ENCODE assay signal across 9 cellular contexts in the genomic region with DNA sequence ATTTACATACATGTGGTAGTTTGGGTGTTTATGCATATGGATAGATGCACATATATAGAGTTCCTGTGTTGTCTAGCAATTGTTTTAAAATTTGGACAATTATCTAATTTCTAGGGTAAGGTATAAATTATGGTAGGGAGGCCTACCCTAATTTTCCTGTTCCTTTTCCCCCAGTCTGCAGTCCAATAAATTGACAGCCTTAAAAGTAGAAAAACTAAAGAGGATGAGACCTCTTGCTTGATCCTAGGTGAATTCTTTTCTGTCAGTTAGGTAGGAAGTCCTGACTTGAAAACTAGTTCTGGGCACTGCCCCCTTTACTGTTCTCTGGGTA. TPM values are rescaled to one million over a fixed set of nuclear protein-coding genes. Genes with fewer than 3 reads are reported as not detected.
DNase-seq lines count a peak whose midpoint lies in the region; ATAC-seq and TF ChIP-seq lines count a peak whose summit lies in the region.
"Had no signal": no experiment of that assay in that cellular context is flagged by ENCODE, and none has a peak within 500 bp of the region (broad histone marks: within the 10 kb centered on the region; RNA-seq: fewer than 3 reads in every experiment).

No MANE protein-coding gene starts in this region.

- H3K9ac ChIP-seq in parathyroid adenoma, result no peak overlapping the region

- POLR2A ChIA-PET in CD4-positive, alpha-beta memory T cell (lab: Charles Lee; ENCODE audit: partially characterized antibody), result interaction anchor here (0.6 to 33.8 kb wide), 29 partner anchors 4 to 985 kb away, joined by 3 to 1446 read pairs (median 7); a partner anchor contains a TSS

- H3K9me3 ChIP-seq in CD4-positive, alpha-beta memory T cell (ENCODE audit: control insufficient read depth in 1 of 2, low read length in 2 of 2), result no peaks in the 10 kb centered on the region
- no peaks in the 10 kb centered on the region for H3K9me3 ChIP-seq in parathyroid adenoma (ENCODE audit: control insufficient read depth, low read length)

- H3K79me2 ChIP-seq in parathyroid adenoma, result peaks cover 19% of the 10 kb centered on the region

- no peak for DNase-seq in CD4-positive, alpha-beta memory T cell
- DNase-seq in NCI-H69 (lab: John Stamatoyannopoulos, UW) (peak; percentile 42), NCI-H2081 treated with DMSO at 0.1 percent for 48 hours (lab: John Stamatoyannopoulos, UW) (no peak), DMS53 treated with DMSO at 0.1 percent for 48 hours (lab: John Stamatoyannopoulos, UW; ENCODE audit: unreplicated experiment) (no peak)
- DNase-seq in effector memory CD8-positive, alpha-beta T cell, result no peak

- H3K4me3 ChIP-seq in CD4-positive, alpha-beta memory T cell (ENCODE audit: low read length in 2 of 2), result peak overlapping the region; percentile 87 to 94
- peak overlapping the region; percentile 44 for H3K4me3 ChIP-seq in parathyroid adenoma (ENCODE audit: low read depth, low read length)

- H3K9me3 Mint-ChIP-seq in CD4-positive, alpha-beta memory T cell, result peaks cover 0 to 5% (median 0%) of the 10 kb centered on the region in 8 donors
- H3K9me3 Mint-ChIP-seq in effector memory CD8-positive, alpha-beta T cell, result no peaks in the 10 kb centered on the region

- H3K4me1 Mint-ChIP-seq in CD4-positive, alpha-beta memory T cell, result peaks cover 37 to 61% (median 48%) of the 10 kb centered on the region in 4 donors
- H3K4me1 Mint-ChIP-seq in effector memory CD8-positive, alpha-beta T cell (ENCODE audit: low read depth in 2 of 2), result peaks cover 42 to 57% of the 10 kb centered on the region in 2 donors

- peaks cover 42% of the 10 kb centered on the region for H3K4me1 ChIP-seq in CD4-positive, alpha-beta memory T cell (ENCODE audit: insufficient read depth, low read length)
- H3K4me1 ChIP-seq in parathyroid adenoma, result peaks cover 27% of the 10 kb centered on the region

- peak overlapping the region; percentile 90 for H2AFZ ChIP-seq in parathyroid adenoma

- ATAC-seq in effector memory CD8-positive, alpha-beta T cell (replicated peaks), result no peak
- no peak for ATAC-seq in HG02938 (IDR thresholded peaks at IDR 0.05; ENCODE audit: unreplicated experiment)
- no peak for ATAC-seq in GM21381 (IDR thresholded peaks at IDR 0.05; ENCODE audit: unreplicated experiment)

- peak overlapping the region; percentile 58 for H3K4me2 ChIP-seq in parathyroid adenoma (ENCODE audit: low read length)

- H3K27me3 Mint-ChIP-seq in CD4-positive, alpha-beta memory T cell, result no peaks in the 10 kb centered on the region
- H3K27me3 Mint-ChIP-seq in effector memory CD8-positive, alpha-beta T cell, result no peaks in the 10 kb centered on the region

- peaks cover 22% of the 10 kb centered on the region for H3K36me3 ChIP-seq in CD4-positive, alpha-beta memory T cell (ENCODE audit: insufficient read depth, low read length)
- H3K36me3 ChIP-seq in parathyroid adenoma (ENCODE audit: control insufficient read depth, insufficient read depth, low read length), result no peaks in the 10 kb centered on the region

- H3K4me3 Mint-ChIP-seq in CD4-positive, alpha-beta memory T cell, result peak overlapping the region; percentile 92 to 96 (median 94)
- peak overlapping the region; percentile 99 for H3K4me3 Mint-ChIP-seq in effector memory CD8-positive, alpha-beta T cell

- peak overlapping the region; percentile 96 to 99 (median 98) for H3K27ac Mint-ChIP-seq in CD4-positive, alpha-beta memory T cell
- H3K27ac Mint-ChIP-seq in effector memory CD8-positive, alpha-beta T cell, result peak overlapping the region; percentile 100

- CTCF ChIA-PET in CD4-positive, alpha-beta memory T cell (lab: Charles Lee; ENCODE audit: partially characterized antibody), result interaction anchor here (0.9 to 5.3 kb wide), 7 partner anchors 10 to 239 kb away, joined by 3 to 87 read pairs (median 6); no protein-coding TSS in a partner anchor

- intact Hi-C loops in CD4-positive, alpha-beta memory T cell (cut with micrococcal nuclease), result loop anchor here (2.0 kb wide), 1 partner anchor 102 kb away; no protein-coding TSS in a partner anchor

- TF ChIP-seq CTCF in parathyroid adenoma (IDR thresholded peaks at IDR 0.05), result no peak

- H3K36me3 Mint-ChIP-seq in CD4-positive, alpha-beta memory T cell, result peaks cover 29 to 43% of the 10 kb centered on the region in 2 donors
- H3K36me3 Mint-ChIP-seq in effector memory CD8-positive, alpha-beta T cell (ENCODE audit: insufficient read depth), result peaks cover 61% of the 10 kb centered on the region

- H3K27me3 ChIP-seq in CD4-positive, alpha-beta memory T cell (ENCODE audit: insufficient read depth, low read length), result no peaks in the 10 kb centered on the region
- H3K27me3 ChIP-seq in parathyroid adenoma (ENCODE audit: control insufficient read depth, insufficient read depth, low read length), result no peaks in the 10 kb centered on the region

- peak overlapping the region; percentile 95 for H3K27ac ChIP-seq in CD4-positive, alpha-beta memory T cell (ENCODE audit: low read depth, low read length)
- H3K27ac ChIP-seq in parathyroid adenoma, result peak overlapping the region; percentile 97

RNA-seq across cellular contexts. Expression of a gene that starts 2.1 kb away (rescaled TPM):
- total RNA-seq in CD4-positive, alpha-beta memory T cell, result 100 to 1,000 TPM; 232 to 238 TPM
- 10 to 100 TPM; 12.5 to 14.5 TPM for polyA plus RNA-seq in CD4-positive, alpha-beta memory T cell

RNA-seq across cellular contexts. Expression of a gene that starts 19.1 kb away (rescaled TPM):
- 1 to 10 TPM; 3.4 to 4.4 TPM for total RNA-seq in CD4-positive, alpha-beta memory T cell
- polyA plus RNA-seq in CD4-positive, alpha-beta memory T cell, result 1 to 10 TPM in 1 of 2 donors, under 1 TPM in 1; 0.55 to 1.2 TPM
- total RNA-seq: subcutaneous adipose tissue had no signal
